7 cellular contexts compared by ENCODE assay signal in the genomic region with DNA sequence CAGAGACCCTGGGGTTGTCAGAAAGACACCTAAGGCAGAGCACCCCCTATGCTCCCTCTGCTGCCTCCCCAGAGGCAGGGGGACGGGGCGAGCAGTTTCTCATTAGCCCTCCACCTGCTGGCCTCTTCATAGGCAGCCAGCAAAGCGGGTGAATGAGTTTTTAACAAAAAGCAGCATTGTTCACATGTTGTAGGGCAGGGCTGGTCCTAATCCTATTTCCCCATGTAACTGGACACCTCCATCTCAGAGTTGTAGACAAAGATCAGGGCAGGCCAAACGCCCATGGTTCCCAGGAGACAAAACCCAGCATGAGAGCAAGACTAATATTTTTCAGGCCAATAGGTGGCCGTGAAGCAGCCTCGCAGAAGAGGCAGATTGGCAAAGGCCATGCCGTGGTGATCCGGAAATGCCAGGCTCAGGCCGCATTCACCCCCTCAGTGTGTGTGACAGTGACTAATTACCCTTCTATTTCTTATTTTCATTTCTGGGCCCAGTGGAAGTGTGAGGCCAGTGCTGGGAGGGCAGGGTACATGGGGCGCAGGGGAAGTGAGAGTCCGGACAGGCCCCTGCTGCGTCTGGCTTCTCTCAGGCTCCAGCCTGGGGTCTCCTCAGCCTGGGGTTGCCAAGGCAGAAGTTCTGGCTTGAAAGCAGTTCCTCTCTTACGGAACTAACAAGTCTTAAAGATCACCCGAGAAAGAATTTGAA.
DNase-seq lines count a peak whose midpoint lies in the region; ATAC-seq and TF ChIP-seq lines count a peak whose summit lies in the region.

No MANE protein-coding gene starts in this region.

- H3K4me1 ChIP-seq in spleen: peaks cover 12 to 33% (median 25%) of the 10 kb centered on the region in 6 donors

- H3K4me3 ChIP-seq in astrocyte of the cerebellum (ENCODE audit: low read depth, low read length) (peak overlapping the region; percentile 33), spleen (peak overlapping the region in 2 of 8 donors; percentile 9 to 51)

- peaks cover 22% of the 10 kb centered on the region; the same call in 1 of the 2 replicates for H3K4me1 Mint-ChIP-seq in HFFc6 (ENCODE audit: low read depth)

- peaks cover 0 to 17% (median 0%) of the 10 kb centered on the region in 6 donors for H3K36me3 ChIP-seq in spleen

- intact Hi-C loops in spleen (cut with DNase I; ENCODE audit: low total_unique reads): no loop called here

- peak overlapping the region; percentile 95 for H3K27ac Mint-ChIP-seq in HFFc6

- in situ Hi-C loops in astrocyte of the cerebellum (cut with HindIII; ENCODE audit: low sequenced_read_pairs): no loop called here

- H3K27me3 Mint-ChIP-seq in HFFc6 (ENCODE audit: insufficient read depth): peaks cover 2% of the 10 kb centered on the region

- no peaks in the 10 kb centered on the region for H3K9me3 Mint-ChIP-seq in HFFc6

- peak overlapping the region; percentile 51 to 81 (median 66) for H3K27ac ChIP-seq in spleen

- TF ChIP-seq POLR2A in spleen (IDR thresholded peaks at IDR 0.05): no peak

- peak; percentile 1 for DNase-seq in HFFc6
- peak; percentile 79 for DNase-seq in NCI-H2029 treated with DMSO at 0.1 percent for 48 hours (lab: John Stamatoyannopoulos, UW)
- peak; percentile 58 for DNase-seq in astrocyte of the cerebellum (ENCODE audit: low read depth)
- peak in 27 of 51 donors; percentile 19 to 66 (median 36) for DNase-seq in hypothalamus (lab: John Stamatoyannopoulos, UW)
- no peak for DNase-seq in spleen

- H3K9me3 ChIP-seq in spleen: no peaks in the 10 kb centered on the region

- WGBS in spleen, 5 donors: 32 to 45% (median 40%) methylated on average over 14 of the region's 14 CpGs

- peaks cover 0 to 10% (median 0%) of the 10 kb centered on the region in 7 donors for H3K27me3 ChIP-seq in spleen (replicated peaks in 1 of 7)

- H3K4me3 Mint-ChIP-seq in HFFc6: peak overlapping the region; percentile 86

- no peaks in the 10 kb centered on the region for H3K36me3 Mint-ChIP-seq in HFFc6 (ENCODE audit: low read depth)

- ATAC-seq in GM18858 (IDR thresholded peaks at IDR 0.05; ENCODE audit: unreplicated experiment) (peak; percentile 71), GM18519 (IDR thresholded peaks at IDR 0.05; ENCODE audit: low FRiP score, unreplicated experiment) (no peak)

- peak; percentile 45 for TF ChIP-seq CTCF in HFFc6 (IDR thresholded peaks at IDR 0.05)
- peak; percentile 55 for TF ChIP-seq CTCF in astrocyte of the cerebellum (IDR thresholded peaks at IDR 0.05; ENCODE audit: low read depth, low read length, missing control alignments)
- peak in 1 of 11 experiments; percentile 11 for TF ChIP-seq CTCF in spleen (IDR thresholded peaks at IDR 0.05 in 8 of 11, conservative IDR thresholded peaks at IDR 0.05 in 3 of 11)
